In genomic region chr18:78790511-78790910, GRCh38 we compare ENCODE assay signal across 28 cellular contexts.
"Had no signal": no experiment of that assay in that cellular context is flagged by ENCODE, and none has a peak within 500 bp of the region (broad histone marks: within the 10 kb centered on the region; RNA-seq: fewer than 3 reads in every experiment).

No MANE protein-coding gene starts in this region.

- H3K36me3 Mint-ChIP-seq: mesothelial cell of epicardium, naive B cell, neural progenitor cell had no signal

- DNase-seq: heart right ventricle; islet precursor cell; left ventricle myocardium inferior; mesendoderm; naive B cell; nephron progenitor cell; occipital lobe; right lobe of liver; stimulated activated CD4-positive, alpha-beta T cell treated with anti-CD3 and anti-CD28 coated beads, Interleukin-1b, Interleukin-23, amount 100 ng/mL, for 48 hours; stimulated activated CD4-positive, alpha-beta T cell treated with anti-CD3 and anti-CD28 coated beads, Interleukin-2, amount 100 ng/mL, for 48 hours; stimulated activated CD4-positive, alpha-beta T cell treated with anti-CD3 and anti-CD28 coated beads, Interleukin-4, amount 100 ng/mL, for 4 hours; stimulated activated CD8-positive, alpha-beta memory T cell treated with anti-CD3 and anti-CD28 coated beads, Interleukin-4, amount 100 ng/mL, for 48 hours; stimulated activated naive CD4-positive, alpha-beta T cell; stomach; testis; thyroid gland; transverse colon had no signal

- H3K9me3 Mint-ChIP-seq: mesothelial cell of epicardium, nephron progenitor cell, neural progenitor cell had no signal

- H3K4me1 ChIP-seq: heart right ventricle, left ventricle myocardium inferior, neural progenitor cell, parathyroid adenoma, right atrium auricular region, right lobe of liver, stomach, testis, thyroid gland, transverse colon, upper lobe of left lung, vagina had no signal

- H3K79me2 ChIP-seq: hepatocyte, parathyroid adenoma had no signal

- H3K4me3 Mint-ChIP-seq: mesothelial cell of epicardium, nephron progenitor cell, neural progenitor cell had no signal

- H3K4me2 ChIP-seq: hepatocyte, neural progenitor cell had no signal

- H3K4me1 Mint-ChIP-seq: mesothelial cell of epicardium, naive B cell, nephron progenitor cell, neural progenitor cell had no signal

- H3K36me3 ChIP-seq: heart right ventricle, left ventricle myocardium inferior, neural progenitor cell, neutrophil, right atrium auricular region, right lobe of liver, stomach, thyroid gland, transverse colon, upper lobe of left lung, vagina had no signal

- H3K27ac ChIP-seq: heart right ventricle, hepatocyte, left ventricle myocardium inferior, neural progenitor cell, neutrophil, parathyroid adenoma, right atrium auricular region, right lobe of liver, skin epidermis, stomach, testis, thyroid gland, transverse colon, upper lobe of left lung, vagina had no signal

- H3K4me3 ChIP-seq: heart right ventricle, hepatocyte, left ventricle myocardium inferior, lung, neural progenitor cell, right atrium auricular region, right lobe of liver, skin epidermis, stomach, testis, thyroid gland, transverse colon, upper lobe of left lung, vagina had no signal

- ATAC-seq: heart right ventricle, right lobe of liver had no signal

- H3K27me3 Mint-ChIP-seq: naive B cell had no signal

- H2AFZ ChIP-seq: hepatocyte, neural progenitor cell, parathyroid adenoma had no signal

- H3K9ac ChIP-seq: neural progenitor cell, parathyroid adenoma had no signal

- H3K27me3 ChIP-seq: hepatocyte, neural progenitor cell, neutrophil, right atrium auricular region, right lobe of liver, testis, thyroid gland, transverse colon, upper lobe of left lung, vagina had no signal

- H3K27ac Mint-ChIP-seq: mesothelial cell of epicardium, naive B cell, nephron progenitor cell, neural progenitor cell, progenitor cell of endocrine pancreas had no signal

- H3K9me3 ChIP-seq: heart right ventricle, left ventricle myocardium inferior, neutrophil, right atrium auricular region, right lobe of liver, stomach, testis, thyroid gland, transverse colon, upper lobe of left lung, vagina had no signal
